In genomic region chr17:7606280-7606679, GRCh38 we compare ENCODE assay signal across 21 cellular contexts. TPM values are rescaled to one million over a fixed set of nuclear protein-coding genes. Genes with fewer than 3 reads are reported as not detected.
DNase-seq lines count a peak whose midpoint lies in the region; ATAC-seq and TF ChIP-seq lines count a peak whose summit lies in the region.
"Had no signal": no experiment of that assay in that cellular context is flagged by ENCODE, and none has a peak within 500 bp of the region (broad histone marks: within the 10 kb centered on the region; RNA-seq: fewer than 3 reads in every experiment).

No MANE protein-coding gene starts in this region.

- peaks cover 5 to 71% (median 51%) of the 10 kb centered on the region in 9 donors for H3K36me3 ChIP-seq in heart left ventricle

- H3K9me3 ChIP-seq in T-helper 17 cell (ENCODE audit: control insufficient read depth, low read length, poor library complexity, severe bottlenecking) (no peaks in the 10 kb centered on the region), heart left ventricle (no peaks in the 10 kb centered on the region)
- H3K9me3 ChIP-seq: BLaER1 treated with 17β-estradiol and CSF1 and Interleukin-3, amounts not matched to agents 10 nM and 100 nM had no signal

- H3K4me3 Mint-ChIP-seq in T-helper 17 cell (no peak overlapping the region), neural crest cell (peak overlapping the region; percentile 6)

- H3K4me3 ChIP-seq in heart left ventricle = no peak overlapping the region
- H3K4me3 ChIP-seq: BLaER1 treated with 17β-estradiol and CSF1 and Interleukin-3, amounts not matched to agents 10 nM and 100 nM had no signal

- peaks cover 0 to 39% (median 15%) of the 10 kb centered on the region in 12 donors for H3K4me1 ChIP-seq in heart left ventricle

- TF ChIP-seq CTCF in heart left ventricle (IDR thresholded peaks at IDR 0.05) (no peak), neural crest cell (conservative IDR thresholded peaks at IDR 0.05) (no peak)

- H3K9me3 Mint-ChIP-seq in neural crest cell = no peaks in the 10 kb centered on the region

- TF ChIP-seq POLR2A in heart left ventricle (IDR thresholded peaks at IDR 0.05) = peak in 1 of 2 donors; percentile 13

- H3K27ac Mint-ChIP-seq in T-helper 17 cell (peak overlapping the region; percentile 85), neural crest cell (ENCODE audit: unreplicated experiment) (no peak overlapping the region)

- intact Hi-C loops in heart left ventricle (cut with DNase I) = no loop called here

- WGBS in heart left ventricle, 4 donors = 64 to 65% (median 64%) methylated on average over 4 of the region's 4 CpGs

- peak overlapping the region; percentile 48 to 93 (median 82) for H3K27ac ChIP-seq in heart left ventricle
- H3K27ac ChIP-seq: 22Rv1; BLaER1 treated with 17β-estradiol and CSF1 and Interleukin-3, amounts not matched to agents 10 nM and 100 nM; HL-60 had no signal

- H3K36me3 Mint-ChIP-seq in T-helper 17 cell (ENCODE audit: low read depth) (peaks cover 11% of the 10 kb centered on the region), neural crest cell (ENCODE audit: low read depth) (peaks cover 19% of the 10 kb centered on the region)

- no peaks in the 10 kb centered on the region for H3K27me3 ChIP-seq in heart left ventricle
- H3K27me3 ChIP-seq: BLaER1 treated with 17β-estradiol and CSF1 and Interleukin-3, amounts not matched to agents 10 nM and 100 nM had no signal

- H3K27me3 Mint-ChIP-seq in T-helper 17 cell (no peaks in the 10 kb centered on the region), neural crest cell (ENCODE audit: low read depth) (no peaks in the 10 kb centered on the region)

- ATAC-seq in T-helper 17 cell (no peak), heart left ventricle (peak; percentile 96 to 99 (median 97))
- ATAC-seq: Panc1 had no signal

- DNase-seq in NCI-H2171 treated with DMSO at 0.1 percent for 48 hours (lab: John Stamatoyannopoulos, UW) = peak; percentile 5
- no peak for DNase-seq in NCI-H2171 (lab: John Stamatoyannopoulos, UW)
- DNase-seq in T-helper 17 cell = no peak
- DNase-seq in heart left ventricle = peak in 2 of 5 donors; percentile 40 to 51
- no peak for DNase-seq in neural crest cell (ENCODE audit: low read depth, low spot score)
- DNase-seq in HK-2 (ENCODE audit: unreplicated experiment) = no peak
- no peak for DNase-seq in stimulated activated CD4-positive, alpha-beta T cell treated with anti-CD3 and anti-CD28 coated beads, Interleukin-4, amount 100 ng/mL, for 1 hour
- no peak for DNase-seq in NCI-H2081 treated with DMSO at 0.1 percent for 48 hours (lab: John Stamatoyannopoulos, UW)
- DNase-seq: EL, KBM-7, NCI-H1092, NCI-H2107, NCI-H446, NCI-H774, SHP77 treated with DMSO at 0.1 percent for 48 hours had no signal

- H3K4me1 Mint-ChIP-seq in T-helper 17 cell = peaks cover 23% of the 10 kb centered on the region
- peaks cover 19% of the 10 kb centered on the region for H3K4me1 Mint-ChIP-seq in neural crest cell

RNA-seq across cellular contexts. Expression of gene FXR2, which starts 8.4 kb away (rescaled TPM):
- total RNA-seq in T-helper 17 cell (10 to 100 TPM; 22.3 to 23.4 TPM), heart left ventricle (100 to 1,000 TPM in 4 of 9 donors, 10 to 100 TPM in 5; 68.0 to 121 (median 98.6) TPM), neural crest cell (51.9 and 53.8 TPM in 2 replicates)
- 100 to 1,000 TPM in 1 of 2 donors, 10 to 100 TPM in 1; 72.4 to 123 TPM for polyA plus RNA-seq in heart left ventricle

RNA-seq across cellular contexts. Expression of gene SOX15, which starts 16.4 kb away (rescaled TPM):
- not detected for total RNA-seq in T-helper 17 cell
- total RNA-seq in heart left ventricle = 1 to 10 TPM in 4 of 9 donors, under 1 TPM in 4, not detected in 1; 0.65 to 8.0 (median 1.2) TPM
- polyA plus RNA-seq in heart left ventricle = 1 to 10 TPM in 1 of 2 donors, under 1 TPM in 1; 0.32 to 2.2 TPM
- total RNA-seq in neural crest cell = 0.65 and 0.84 TPM in 2 replicates
- total RNA-seq: H4, M059J had no signal

RNA-seq across cellular contexts. Expression of gene SAT2, which starts 21.3 kb away (rescaled TPM):
- total RNA-seq in T-helper 17 cell = 10 to 100 TPM; 39.1 to 42.9 TPM
- total RNA-seq in heart left ventricle = 10 to 100 TPM; 50.0 to 76.0 (median 57.3) TPM
- 100 to 1,000 TPM; 113 to 131 TPM for polyA plus RNA-seq in heart left ventricle
- total RNA-seq in neural crest cell = 76.3 and 89.1 TPM in 2 replicates

RNA-seq across cellular contexts. Expression of gene MPDU1, which starts 22.6 kb away (rescaled TPM):
- total RNA-seq in T-helper 17 cell (10 to 100 TPM; 28.9 to 32.7 TPM), heart left ventricle (10 to 100 TPM; 18.4 to 90.1 (median 25.4) TPM), neural crest cell (74.4 and 83.7 TPM in 2 replicates)
- 100 to 1,000 TPM in 1 of 2 donors, 10 to 100 TPM in 1; 33.3 to 106 TPM for polyA plus RNA-seq in heart left ventricle

RNA-seq across cellular contexts. Expression of gene SHBG, which starts 23.7 kb away (rescaled TPM):
- under 1 TPM in 1 of 2 donors, not detected in 1; 0.40 TPM for total RNA-seq in T-helper 17 cell
- 1 to 10 TPM in 1 of 9 donors, under 1 TPM in 4, not detected in 4; 0.56 to 1.1 (median 0.66) TPM for total RNA-seq in heart left ventricle
- under 1 TPM; 0.28 to 0.61 TPM for polyA plus RNA-seq in heart left ventricle
- total RNA-seq in neural crest cell = 2.3 and 2.5 TPM in 2 replicates
- total RNA-seq: H4, M059J had no signal
